Comparison of ENCODE assay signal across 9 cellular contexts in genomic region chr5:91225848-91226686, GRCh38.
DNase-seq lines count a peak whose midpoint lies in the region; ATAC-seq, FAIRE-seq and TF ChIP-seq lines count a peak whose summit lies in the region.
"Had no signal": no experiment of that assay in that cellular context is flagged by ENCODE, and none has a peak within 500 bp of the region (broad histone marks: within the 10 kb centered on the region; RNA-seq: fewer than 3 reads in every experiment).

No MANE protein-coding gene starts in this region.

- H3K27me3 ChIP-seq in astrocyte (ENCODE audit: insufficient read depth, low read length) (no peaks in the 10 kb centered on the region), right lobe of liver (no peaks in the 10 kb centered on the region)
- H3K27me3 ChIP-seq: BLaER1 had no signal

- H3K9me3 ChIP-seq in astrocyte (ENCODE audit: insufficient read depth, low read depth, low read length) = no peaks in the 10 kb centered on the region
- H3K9me3 ChIP-seq in right lobe of liver = no peaks in the 10 kb centered on the region

- peaks cover 9% of the 10 kb centered on the region for H3K9me3 Mint-ChIP-seq in astrocyte (ENCODE audit: unreplicated experiment)

- DNase-seq in NCI-H2227 (lab: John Stamatoyannopoulos, UW; ENCODE audit: unreplicated experiment) = peak; percentile 0
- no peak for DNase-seq in NCI-H2227 treated with DMSO at 0.1 percent for 48 hours (lab: John Stamatoyannopoulos, UW)
- peak; percentile 38 for DNase-seq in T follicular helper cell (ENCODE audit: low read depth)
- DNase-seq in astrocyte (ENCODE audit: low read depth) = no peak
- peak in 1 of 3 donors; percentile 47 for DNase-seq in right lobe of liver
- peak; percentile 8 to 55 (median 38) for DNase-seq in stimulated activated naive CD4-positive, alpha-beta T cell (lab: John Stamatoyannopoulos, UW)
- DNase-seq in globus pallidus (ENCODE audit: low spot score) = no peak

- no peaks in the 10 kb centered on the region for H4K20me1 ChIP-seq in astrocyte (ENCODE audit: insufficient read depth, low read length)
- H4K20me1 ChIP-seq: BLaER1 had no signal

- no peaks in the 10 kb centered on the region for H3K27me3 Mint-ChIP-seq in astrocyte (ENCODE audit: low read depth, unreplicated experiment)

- FAIRE-seq in astrocyte (lab: Jason Lieb, UNC) = no peak

- H3K79me2 ChIP-seq in astrocyte (ENCODE audit: insufficient read depth, low read length) = no peaks in the 10 kb centered on the region

- no peak overlapping the region for H3K4me3 ChIP-seq in astrocyte (ENCODE audit: insufficient read depth, low read depth, low read length)
- no peak overlapping the region for H3K4me3 ChIP-seq in right lobe of liver
- H3K4me3 ChIP-seq: BLaER1 had no signal

- H3K36me3 ChIP-seq in astrocyte (ENCODE audit: insufficient read depth, low read length) (no peaks in the 10 kb centered on the region), right lobe of liver (no peaks in the 10 kb centered on the region)
- H3K36me3 ChIP-seq: BLaER1 had no signal

- TF ChIP-seq CTCF in astrocyte (IDR thresholded peaks at IDR 0.05; ENCODE audit: insufficient read depth, low read depth, low read length) (peak; percentile 8), right lobe of liver (IDR thresholded peaks at IDR 0.05) (peak; percentile 34 to 57 (median 50))

- H3K27ac Mint-ChIP-seq in astrocyte (ENCODE audit: unreplicated experiment) = peak overlapping the region; percentile 47

- no peak overlapping the region for H3K9ac ChIP-seq in astrocyte (ENCODE audit: low read length)
- H3K9ac ChIP-seq: BLaER1 had no signal

- ATAC-seq in HG03139 (IDR thresholded peaks at IDR 0.05; ENCODE audit: unreplicated experiment) = peak; percentile 80
- ATAC-seq in right lobe of liver = peak; percentile 62 to 91 (median 75)

- H2AFZ ChIP-seq in astrocyte (ENCODE audit: low read depth, low read length) = no peak overlapping the region

- H3K4me1 ChIP-seq in astrocyte (ENCODE audit: insufficient read depth, low read length) (no peaks in the 10 kb centered on the region), right lobe of liver (no peaks in the 10 kb centered on the region)
- H3K4me1 ChIP-seq: BLaER1 had no signal

- intact Hi-C loops in right lobe of liver (cut with DNase I) = loop anchor here in 1 of 2 donors (10.0 kb wide), 1 partner anchor 371 kb away; no protein-coding TSS in a partner anchor

- no peak overlapping the region for H3K4me2 ChIP-seq in astrocyte (ENCODE audit: low read length)
- H3K4me2 ChIP-seq: BLaER1 had no signal

- TF ChIP-seq POLR2A in right lobe of liver (IDR thresholded peaks at IDR 0.05) = no peak

- H3K27ac ChIP-seq in astrocyte (ENCODE audit: low read depth, low read length) (no peak overlapping the region), right lobe of liver (no peak overlapping the region)
- H3K27ac ChIP-seq: BLaER1 had no signal

- peaks cover 3% of the 10 kb centered on the region for H3K36me3 Mint-ChIP-seq in astrocyte (ENCODE audit: low read depth, unreplicated experiment)

- H3K4me1 Mint-ChIP-seq in astrocyte (ENCODE audit: low read depth, unreplicated experiment) = peaks cover 19% of the 10 kb centered on the region

- 58% methylated on average over 8 of the region's 10 CpGs for WGBS in right lobe of liver (ENCODE audit: insufficient coverage, low coverage, low lambda C conversion rate, missing lambda C conversion rate)

- H3K4me3 Mint-ChIP-seq in astrocyte (ENCODE audit: unreplicated experiment) = no peak overlapping the region

Comparison
In these comparisons a context has a peak if more than half of its experiments do, and no peak if none do; other contexts are left out.
1. DNase-seq: peak in NCI-H2227 (single experiment), T follicular helper cell (single experiment) and stimulated activated naive CD4-positive, alpha-beta T cell (6 of 6); none in NCI-H2227 treated with DMSO at 0.1 percent for 48 hours (single experiment), astrocyte (single experiment) and globus pallidus (single experiment).